18 cellular contexts compared by ENCODE assay signal in genomic region chr20:47672886-47673670, GRCh38.
DNase-seq lines count a peak whose midpoint lies in the region; ATAC-seq, FAIRE-seq and TF ChIP-seq lines count a peak whose summit lies in the region.
"Had no signal": no experiment of that assay in that cellular context is flagged by ENCODE, and none has a peak within 500 bp of the region (broad histone marks: within the 10 kb centered on the region; RNA-seq: fewer than 3 reads in every experiment).

No MANE protein-coding gene starts in this region.

- peaks cover 0 to 37% (median 12%) of the 10 kb centered on the region in 9 donors for H3K36me3 ChIP-seq in heart left ventricle

- H3K9me3 ChIP-seq in heart left ventricle: no peaks in the 10 kb centered on the region

- no peak for ATAC-seq in left cardiac atrium
- no peak for ATAC-seq in heart left ventricle
- no peak for ATAC-seq in activated T-helper 17 cell treated with anti-CD3 and anti-CD28 coated beads, Interleukin-2, amount 50 U/mL, for 72 hours (replicated peaks)
- ATAC-seq in esophagus mucosa: no peak

- peak overlapping the region; percentile 73 for H3K27ac Mint-ChIP-seq in activated T-helper 17 cell treated with anti-CD3 and anti-CD28 coated beads, Interleukin-2, amount 50 U/mL, for 72 hours
- H3K27ac Mint-ChIP-seq: B cell had no signal

- DNase-seq in left cardiac atrium: peak; percentile 4
- DNase-seq in heart left ventricle: no peak
- DNase-seq in mesenteric fat pad (ENCODE audit: low spot score): peak; percentile 71
- no peak for DNase-seq in urothelium cell line (ENCODE audit: low spot score)
- DNase-seq in activated CD4-positive, alpha-beta T cell treated with anti-CD3 and anti-CD28 coated beads for 4 hours: no peak
- DNase-seq: CD4-positive, CD25-positive, alpha-beta regulatory T cell; EL; IMR-90; Kasumi-1; NCI-H1105; NCI-H1694; NCI-H2107; NCI-H526 treated with DMSO at 0.1 percent for 48 hours; OCI-M1 had no signal

- H3K9me3 Mint-ChIP-seq in activated T-helper 17 cell treated with anti-CD3 and anti-CD28 coated beads, Interleukin-2, amount 50 U/mL, for 72 hours: no peaks in the 10 kb centered on the region
- H3K9me3 Mint-ChIP-seq: CD4-positive, CD25-positive, alpha-beta regulatory T cell had no signal

- no peak for TF ChIP-seq CTCF in heart left ventricle (IDR thresholded peaks at IDR 0.05)

- 95 to 97% (median 96%) methylated on average over 16 of the region's 16 CpGs for WGBS in heart left ventricle, 4 donors

- no peak for TF ChIP-seq POLR2A in heart left ventricle (IDR thresholded peaks at IDR 0.05)

- peaks cover 5% of the 10 kb centered on the region for H3K4me1 Mint-ChIP-seq in activated T-helper 17 cell treated with anti-CD3 and anti-CD28 coated beads, Interleukin-2, amount 50 U/mL, for 72 hours

- intact Hi-C loops in left cardiac atrium (cut with DNase I) (loop anchor here in 1 of 2 donors (10.0 kb wide), 1 partner anchor 102 kb away; no protein-coding TSS in a partner anchor), heart left ventricle (cut with DNase I) (loop anchor here in 1 of 10 donors (10.0 kb wide), 1 partner anchor 112 kb away; the partner anchor contains the start of gene SULF2)

- FAIRE-seq in urothelium cell line (lab: Jason Lieb, UNC): peak; percentile 73
- FAIRE-seq: GM19239 had no signal

- no peak overlapping the region for H3K27ac ChIP-seq in heart left ventricle

- H3K4me3 ChIP-seq in heart left ventricle: no peak overlapping the region

- H3K36me3 Mint-ChIP-seq in activated T-helper 17 cell treated with anti-CD3 and anti-CD28 coated beads, Interleukin-2, amount 50 U/mL, for 72 hours (ENCODE audit: low read depth): no peaks in the 10 kb centered on the region

- no peak overlapping the region for H3K4me3 Mint-ChIP-seq in activated T-helper 17 cell treated with anti-CD3 and anti-CD28 coated beads, Interleukin-2, amount 50 U/mL, for 72 hours
- H3K4me3 Mint-ChIP-seq: B cell; CD4-positive, CD25-positive, alpha-beta regulatory T cell had no signal

- no peaks in the 10 kb centered on the region for H3K4me1 ChIP-seq in heart left ventricle

- H3K27me3 ChIP-seq in heart left ventricle: no peaks in the 10 kb centered on the region

- no peaks in the 10 kb centered on the region for H3K27me3 Mint-ChIP-seq in activated T-helper 17 cell treated with anti-CD3 and anti-CD28 coated beads, Interleukin-2, amount 50 U/mL, for 72 hours
- H3K27me3 Mint-ChIP-seq: B cell had no signal

Comparison
In these comparisons a context has a peak if more than half of its experiments do, and no peak if none do; other contexts are left out.
1. DNase-seq: peak in left cardiac atrium (single experiment) and mesenteric fat pad (single experiment); none in heart left ventricle (0 of 5), urothelium cell line (single experiment) and activated CD4-positive, alpha-beta T cell treated with anti-CD3 and anti-CD28 coated beads for 4 hours (0 of 2).